15 cellular contexts compared by ENCODE assay signal in the genomic region with DNA sequence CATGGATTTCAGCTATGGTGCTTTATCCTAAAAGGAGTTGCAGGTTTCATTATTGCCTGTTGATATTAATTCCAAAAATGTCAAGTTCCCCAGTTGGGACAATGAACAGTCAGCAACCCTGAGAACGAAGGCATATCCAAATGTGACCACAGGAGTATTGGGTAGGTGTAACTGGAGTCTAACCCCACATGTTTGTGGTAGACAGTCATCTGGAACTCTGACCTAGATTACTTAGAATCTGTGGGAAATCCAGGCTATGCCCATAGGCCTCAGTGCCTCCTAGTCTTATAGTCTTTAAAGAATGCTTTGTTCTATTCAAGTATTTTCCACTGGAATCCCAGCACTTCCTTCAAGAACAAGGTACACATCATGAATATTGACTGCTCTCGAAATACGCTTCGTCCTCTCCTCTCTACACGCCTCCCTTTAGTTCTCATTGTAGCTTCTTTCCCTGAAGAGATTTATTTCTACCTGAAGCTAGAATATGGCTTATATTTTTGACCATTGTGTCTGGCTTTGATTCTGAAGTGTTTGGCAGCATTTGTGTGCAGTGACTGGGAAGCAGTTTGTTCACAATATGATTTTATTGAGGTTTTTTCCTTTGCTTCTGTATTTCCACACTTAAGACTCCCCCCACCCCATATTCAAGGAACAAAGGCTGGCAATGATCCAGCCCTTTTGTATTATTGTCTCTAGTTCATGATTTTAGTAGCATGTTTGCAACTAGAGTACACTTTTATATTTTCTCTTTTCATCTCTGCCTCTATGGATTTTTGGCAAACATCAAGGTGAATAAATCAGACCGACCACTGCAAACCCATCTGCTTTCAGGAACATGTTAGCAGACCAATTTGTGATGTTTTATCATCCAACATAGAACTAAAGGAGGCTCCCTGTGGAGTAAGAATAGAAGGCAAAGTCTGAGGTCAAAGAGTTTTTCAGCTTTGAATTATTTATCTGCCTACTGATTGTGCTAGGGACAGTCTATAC.
DNase-seq lines count a peak whose midpoint lies in the region; TF ChIP-seq lines count a peak whose summit lies in the region.
"Had no signal": no experiment of that assay in that cellular context is flagged by ENCODE, and none has a peak within 500 bp of the region (broad histone marks: within the 10 kb centered on the region; RNA-seq: fewer than 3 reads in every experiment).

No MANE protein-coding gene starts in this region.

- no peak overlapping the region for H3K4me3 Mint-ChIP-seq in Calu3 (ENCODE audit: low read depth, unreplicated experiment)

- peak overlapping the region; percentile 39 for H3K27ac ChIP-seq in brain microvascular endothelial cell
- H3K27ac ChIP-seq: BLaER1 treated with 17β-estradiol and CSF1 and Interleukin-3, amounts not matched to agents 10 nM and 100 nM; heart left ventricle; ovary had no signal

- H3K4me1 Mint-ChIP-seq in Calu3 (ENCODE audit: low read depth, unreplicated experiment): peaks cover 10% of the 10 kb centered on the region

- CTCF ChIA-PET in Calu3 (lab: Charles Lee): no interaction called here

- no peak for TF ChIP-seq CTCF in brain microvascular endothelial cell (IDR thresholded peaks at IDR 0.05; ENCODE audit: low read depth, low read length, missing control alignments)
- TF ChIP-seq CTCF in Calu3 (IDR thresholded peaks at IDR 0.05; ENCODE audit: unreplicated experiment): no peak

- intact Hi-C loops in Calu3 (cut with micrococcal nuclease; ENCODE audit: unreplicated experiment): no loop called here

- H3K4me3 ChIP-seq in brain microvascular endothelial cell (ENCODE audit: low read depth, low read length): no peak overlapping the region
- H3K4me3 ChIP-seq: BLaER1 treated with 17β-estradiol and CSF1 and Interleukin-3, amounts not matched to agents 10 nM and 100 nM; heart left ventricle; K562; lung; ovary had no signal

- DNase-seq in Daoy (ENCODE audit: low read depth) (peak; percentile 30), NCI-H1092 treated with DMSO at 0.1 percent for 48 hours (lab: John Stamatoyannopoulos, UW) (peak; percentile 60), brain microvascular endothelial cell (peak; percentile 64), myocyte (ENCODE audit: low read depth) (peak; percentile 49), NCI-H1694 (lab: John Stamatoyannopoulos, UW) (no peak), OCI-M2 (lab: John Stamatoyannopoulos, UW; ENCODE audit: unreplicated experiment) (no peak), Calu3 (no peak)
- no peak for DNase-seq in stimulated activated CD4-positive, alpha-beta T cell treated with anti-CD3 and anti-CD28 coated beads, Interleukin-4, amount 100 ng/mL, for 24 hours
- DNase-seq: effector CD4-positive, alpha-beta T cell; heart left ventricle; ovary; stimulated activated CD4-positive, alpha-beta T cell treated with anti-CD3 and anti-CD28 coated beads, Interleukin-1b, Interleukin-23, amount 100 ng/mL, for 48 hours had no signal

- no peaks in the 10 kb centered on the region for H3K27me3 ChIP-seq in brain microvascular endothelial cell (replicated peaks)
- H3K27me3 ChIP-seq: BLaER1 treated with 17β-estradiol and CSF1 and Interleukin-3, amounts not matched to agents 10 nM and 100 nM; heart left ventricle; ovary had no signal

- no peak overlapping the region for H3K27ac Mint-ChIP-seq in Calu3 (ENCODE audit: unreplicated experiment)

- no peaks in the 10 kb centered on the region for H3K27me3 Mint-ChIP-seq in Calu3 (ENCODE audit: unreplicated experiment)

- no TSS peak for BruUV-seq in Calu3 (replicated peaks; lab: Mats Ljungman, UMichigan)

- no peaks in the 10 kb centered on the region for H3K36me3 ChIP-seq in brain microvascular endothelial cell (replicated peaks)
- H3K36me3 ChIP-seq: BLaER1 treated with 17β-estradiol and CSF1 and Interleukin-3, amounts not matched to agents 10 nM and 100 nM; heart left ventricle; ovary had no signal

- in situ Hi-C loops in brain microvascular endothelial cell (cut with HindIII; ENCODE audit: low pct_ligation_motif_present, low sequenced_read_pairs): no loop called here

- H3K9me3 Mint-ChIP-seq in Calu3 (ENCODE audit: low read depth, unreplicated experiment): no peaks in the 10 kb centered on the region

- no peaks in the 10 kb centered on the region for H3K36me3 Mint-ChIP-seq in Calu3 (ENCODE audit: insufficient read depth, unreplicated experiment)

Comparison
In these comparisons a context has a peak if more than half of its experiments do, and no peak if none do; other contexts are left out.
1. DNase-seq: peak in Daoy (single experiment), NCI-H1092 treated with DMSO at 0.1 percent for 48 hours (single experiment), brain microvascular endothelial cell (single experiment) and myocyte (single experiment); none in stimulated activated CD4-positive, alpha-beta T cell treated with anti-CD3 and anti-CD28 coated beads, Interleukin-4, amount 100 ng/mL, for 24 hours (single experiment), NCI-H1694 (single experiment), OCI-M2 (single experiment) and Calu3 (single experiment).